ENCODE assay signal across 22 cellular contexts in genomic region chr11:125916683-125917337, GRCh38. TPM values are rescaled to one million over a fixed set of nuclear protein-coding genes. Genes with fewer than 3 reads are reported as not detected.
A peak's percentile ranks its signal among the peaks of the same experiment; 100 is the strongest.
DNase-seq lines count a peak whose midpoint lies in the region; ATAC-seq, FAIRE-seq and TF ChIP-seq lines count a peak whose summit lies in the region.
"Had no signal": no experiment of that assay in that cellular context is flagged by ENCODE, and none has a peak within 500 bp of the region (broad histone marks: within the 10 kb centered on the region; RNA-seq: fewer than 3 reads in every experiment).

No MANE protein-coding gene starts in this region.

- WGBS in A549 (ENCODE audit: missing lambda C conversion rate) = 35% methylated on average over 12 of the region's 12 CpGs

- no peaks in the 10 kb centered on the region for H3K36me3 ChIP-seq in WERI-Rb-1

- CTCF ChIA-PET in A549 (lab: Yijun Ruan, JAX) = interaction anchor here (0.6 to 1.4 kb wide), 6 partner anchors 11 to 619 kb away, joined by 3 to 6 read pairs (median 3); partner anchors contain the start of gene DDX25
- CTCF ChIA-PET in Calu3 (lab: Charles Lee) = no interaction called here

- peak overlapping the region; percentile 27 for H3K4me2 ChIP-seq in A549
- H3K4me2 ChIP-seq: KMS-11 had no signal

- no peak for FAIRE-seq in A549 (lab: Jason Lieb, UNC)
- FAIRE-seq: RCC 7860 had no signal

- no peak overlapping the region for H3K4me3 ChIP-seq in A549
- H3K4me3 ChIP-seq in WERI-Rb-1 (ENCODE audit: low read depth, low read length) = no peak overlapping the region

- H3K27ac Mint-ChIP-seq in Calu3 (ENCODE audit: unreplicated experiment) = no peak overlapping the region
- H3K27ac Mint-ChIP-seq: T-cell had no signal

- H3K27ac ChIP-seq in A549 (no peak overlapping the region), WERI-Rb-1 (no peak overlapping the region)
- H3K27ac ChIP-seq: C4-2B, KMS-11 had no signal

- no peak for TF ChIP-seq RAD21 in A549 (conservative IDR thresholded peaks at IDR 0.05 in 1 of 2, IDR thresholded peaks at IDR 0.05 in 1 of 2)

- no peaks in the 10 kb centered on the region for H3K9me3 ChIP-seq in A549
- H3K9me3 ChIP-seq in WERI-Rb-1 (ENCODE audit: severe bottlenecking) = no peaks in the 10 kb centered on the region

- H3K27me3 ChIP-seq in WERI-Rb-1 (ENCODE audit: insufficient read depth, low read depth, severe bottlenecking) = no peaks in the 10 kb centered on the region

- peaks cover 9% of the 10 kb centered on the region for H3K4me1 Mint-ChIP-seq in Calu3 (ENCODE audit: low read depth, unreplicated experiment)
- H3K4me1 Mint-ChIP-seq: T-cell had no signal

- no peaks in the 10 kb centered on the region for H3K9me3 Mint-ChIP-seq in Calu3 (ENCODE audit: low read depth, unreplicated experiment)
- H3K9me3 Mint-ChIP-seq: T-cell had no signal

- peak in 1 of 2 experiments; percentile 19 for DNase-seq in A549 (ENCODE audit: low read depth in 1 of 2, low spot score in 1 of 2)
- DNase-seq in Calu3 = peak; percentile 23
- peak; percentile 8 for DNase-seq in RPMI8226
- peak; percentile 11 for DNase-seq in myocyte (ENCODE audit: low read depth)
- no peak for DNase-seq in activated naive CD4-positive, alpha-beta T cell (lab: John Stamatoyannopoulos, UW)
- no peak for DNase-seq in stimulated activated CD4-positive, alpha-beta T cell treated with anti-CD3 and anti-CD28 coated beads, Interleukin-1b, Interleukin-23, amount 100 ng/mL, for 48 hours
- no peak for DNase-seq in WERI-Rb-1
- DNase-seq: AML-193, DND-41, H7, NCI-H1048, NCI-H1436 treated with DMSO at 0.1 percent for 48 hours, NCI-H2081 treated with DMSO at 0.1 percent for 48 hours, NCI-H524, SIG-M5, T-cell had no signal

- H3K4me1 ChIP-seq in A549 = peaks cover 7% of the 10 kb centered on the region; the same call in 2 of the 3 replicates

- peaks cover 54% of the 10 kb centered on the region for H3K27me3 Mint-ChIP-seq in Calu3 (ENCODE audit: unreplicated experiment)

- TF ChIP-seq POLR2A in A549 (IDR thresholded peaks at IDR 0.05; ENCODE audit: low read length) = no peak

- intact Hi-C loops in Calu3 (cut with micrococcal nuclease; ENCODE audit: unreplicated experiment) = no loop called here

- no peak for TF ChIP-seq EP300 in A549 (IDR thresholded peaks at IDR 0.05)

- no peak overlapping the region for H3K4me3 Mint-ChIP-seq in Calu3 (ENCODE audit: low read depth, unreplicated experiment)
- H3K4me3 Mint-ChIP-seq: T-cell had no signal

- no TSS peak for BruUV-seq in Calu3 (replicated peaks; lab: Mats Ljungman, UMichigan)

- TF ChIP-seq CTCF in A549 (IDR thresholded peaks at IDR 0.05) = no peak
- TF ChIP-seq CTCF in Calu3 (IDR thresholded peaks at IDR 0.05; ENCODE audit: unreplicated experiment) = no peak
- no peak for TF ChIP-seq CTCF in WERI-Rb-1 (IDR thresholded peaks at IDR 0.05; ENCODE audit: low read depth, low read length)

- POLR2A ChIA-PET in A549 (lab: Yijun Ruan, JAX) = interaction anchor here (1.7 kb wide), 1 partner anchor 14 kb away, joined by 4 read pairs; the partner anchor contains the start of gene PUS3

- no peaks in the 10 kb centered on the region for H3K36me3 Mint-ChIP-seq in Calu3 (ENCODE audit: insufficient read depth, unreplicated experiment)
- H3K36me3 Mint-ChIP-seq: T-cell had no signal

- peak in 1 of 2 experiments; percentile 56; a peak in 4 of 6 replicates for ATAC-seq in A549
- ATAC-seq: SK-N-SH treated with all-trans-retinoic acid at 6 μM for 48 hours, T-cell had no signal

TF ChIP-seq in A549, 52 proteins besides CTCF, POLR2A, EP300 and RAD21:
- TF ChIP-seq HDAC2 (IDR thresholded peaks at IDR 0.05) (no peak), ZC3H11A (IDR thresholded peaks at IDR 0.05) (no peak), PBX3 (IDR thresholded peaks at IDR 0.05) (no peak), ESRRA (IDR thresholded peaks at IDR 0.05; ENCODE audit: borderline replicate concordance, low read length) (no peak), BCL3 (IDR thresholded peaks at IDR 0.05) (no peak), HES2 (IDR thresholded peaks at IDR 0.05) (no peak), KDM1A (IDR thresholded peaks at IDR 0.05; ENCODE audit: low read depth) (no peak), E2F6 (IDR thresholded peaks at IDR 0.05; ENCODE audit: borderline replicate concordance, low read depth) (no peak), FOSL2 (IDR thresholded peaks at IDR 0.05) (no peak), FOSL2 (CRISPR knock-in tag; IDR thresholded peaks at IDR 0.05) (no peak), CBX2 (IDR thresholded peaks at IDR 0.05; ENCODE audit: borderline replicate concordance, low read depth) (no peak), CBX8 (IDR thresholded peaks at IDR 0.05) (no peak), FOSB (CRISPR knock-in tag; IDR thresholded peaks at IDR 0.05) (no peak)
TF ChIP-seq in A549: peak in this region for 0.

RNA-seq across cellular contexts. Expression of gene DDX25, which starts 12.5 kb away (rescaled TPM):
- polyA plus RNA-seq in A549 (2011; rRNA removed) (0.01 and 0.05 TPM in 2 replicates), A549 (2017; fragmentation: RNase III; extraction: RNeasy Plus Mini Kit Qiagen cat#74134 plus additional on column Dnase treatment) (0.07 TPM in 1 of 3 replicates, not detected in the others)
- not detected in 2 replicates for polyA plus RNA-seq in A549 (2012; cell fraction: cytosol; rRNA removed)
- polyA plus RNA-seq in A549 (2012; cell fraction: nucleus; rRNA removed) = 0.07 and 0.18 TPM in 2 replicates
- polyA minus RNA-seq in A549 (2011; rRNA and poly(A)+ RNA removed) = 0.66 TPM in 1 of 2 replicates, not detected in the other
- total RNA-seq in Calu3 (2022) (not detected in 2 replicates), myocyte (not detected in 2 replicates)
- 0.14 TPM for polyA plus RNA-seq in myocyte (2012)
- total RNA-seq: G401, M059J had no signal

RNA-seq across cellular contexts. Expression of gene PUS3, which starts 13.8 kb away (rescaled TPM):
- polyA plus RNA-seq in A549 (2011; rRNA removed) = 7.4 and 8.0 TPM in 2 replicates
- polyA plus RNA-seq in A549 (2012; cell fraction: cytosol; rRNA removed) = 1.9 TPM in 2 replicates
- 0.65 and 1.2 TPM in 2 replicates for polyA plus RNA-seq in A549 (2012; cell fraction: nucleus; rRNA removed)
- 5.0 to 8.8 TPM (median 8.2 TPM) in 3 replicates for polyA plus RNA-seq in A549 (2017; fragmentation: RNase III; extraction: RNeasy Plus Mini Kit Qiagen cat#74134 plus additional on column Dnase treatment)
- 4.0 and 4.3 TPM in 2 replicates for polyA minus RNA-seq in A549 (2011; rRNA and poly(A)+ RNA removed)
- total RNA-seq in Calu3 (2022) = 9.5 and 10.4 TPM in 2 replicates
- 13.0 and 20.8 TPM in 2 replicates for total RNA-seq in myocyte
- polyA plus RNA-seq in myocyte (2012) = 10.0 TPM

RNA-seq across cellular contexts. Expression of gene VSIG10L2, which starts 29.0 kb away (rescaled TPM):
- polyA plus RNA-seq in A549 (2011; rRNA removed) (not detected in 2 replicates), A549 (2017; fragmentation: RNase III; extraction: RNeasy Plus Mini Kit Qiagen cat#74134 plus additional on column Dnase treatment) (not detected in 3 replicates)
- polyA plus RNA-seq in A549 (2012; cell fraction: cytosol; rRNA removed) = not detected in 2 replicates
- not detected in 2 replicates for polyA plus RNA-seq in A549 (2012; cell fraction: nucleus; rRNA removed)
- 0.04 TPM in 1 of 2 replicates, not detected in the other for polyA minus RNA-seq in A549 (2011; rRNA and poly(A)+ RNA removed)
- total RNA-seq in Calu3 (2022) (not detected in 2 replicates), myocyte (not detected in 2 replicates)
- 0.06 TPM for polyA plus RNA-seq in myocyte (2012)
- total RNA-seq: G401, H7, M059J, T-cell had no signal

RNA-seq across cellular contexts. Expression of gene HYLS1, which starts 29.3 kb away (rescaled TPM):
- 15.1 and 18.7 TPM in 2 replicates for polyA plus RNA-seq in A549 (2011; rRNA removed)
- 5.8 and 6.2 TPM in 2 replicates for polyA plus RNA-seq in A549 (2012; cell fraction: cytosol; rRNA removed)
- 3.5 and 4.0 TPM in 2 replicates for polyA plus RNA-seq in A549 (2012; cell fraction: nucleus; rRNA removed)
- polyA plus RNA-seq in A549 (2017; fragmentation: RNase III; extraction: RNeasy Plus Mini Kit Qiagen cat#74134 plus additional on column Dnase treatment) = 14.6 to 16.0 TPM (median 14.9 TPM) in 3 replicates
- 8.6 and 8.8 TPM in 2 replicates for polyA minus RNA-seq in A549 (2011; rRNA and poly(A)+ RNA removed)
- total RNA-seq in Calu3 (2022) = 2.0 and 2.1 TPM in 2 replicates
- total RNA-seq in myocyte = 6.2 and 6.3 TPM in 2 replicates
- 1.8 TPM for polyA plus RNA-seq in myocyte (2012)

Comparison
In these comparisons a context has a peak if more than half of its experiments do, and no peak if none do; other contexts are left out.
1. DNase-seq: peak in Calu3 (single experiment), RPMI8226 (single experiment) and myocyte (single experiment); none in activated naive CD4-positive, alpha-beta T cell (0 of 4), stimulated activated CD4-positive, alpha-beta T cell treated with anti-CD3 and anti-CD28 coated beads, Interleukin-1b, Interleukin-23, amount 100 ng/mL, for 48 hours (single experiment) and WERI-Rb-1 (single experiment).